In genomic region chr3:183687705-183688104, GRCh38 we compare ENCODE assay signal across 40 cellular contexts.
"Had no signal": no experiment of that assay in that cellular context is flagged by ENCODE, and none has a peak within 500 bp of the region (broad histone marks: within the 10 kb centered on the region; RNA-seq: fewer than 3 reads in every experiment).

No MANE protein-coding gene starts in this region.

- H3K36me3 Mint-ChIP-seq: activated naive CD4-positive, alpha-beta T cell treated with anti-CD3 and anti-CD28 coated beads, Interleukin-2, amount 50 U/mL, for 24 hours; activated naive CD4-positive, alpha-beta T cell treated with anti-CD3 and anti-CD28 coated beads, Interleukin-2, amount 50 U/mL, for 72 hours; activated naive CD8-positive, alpha-beta T cell; activated naive CD8-positive, alpha-beta T cell treated with anti-CD3 and anti-CD28 coated beads for 36 hours had no signal

- H3K27ac Mint-ChIP-seq: activated naive CD4-positive, alpha-beta T cell treated with anti-CD3 and anti-CD28 coated beads for 36 hours; activated naive CD4-positive, alpha-beta T cell treated with anti-CD3 and anti-CD28 coated beads, Interleukin-2, amount 10 ng/mL, durations not matched to agents 7 days and 5 days; activated naive CD4-positive, alpha-beta T cell treated with anti-CD3 and anti-CD28 coated beads, Interleukin-2, amount 50 U/mL, for 24 hours; activated naive CD4-positive, alpha-beta T cell treated with anti-CD3 and anti-CD28 coated beads, Interleukin-2, amount 50 U/mL, for 72 hours; activated naive CD8-positive, alpha-beta T cell; activated naive CD8-positive, alpha-beta T cell treated with anti-CD3 and anti-CD28 coated beads for 36 hours; activated naive CD8-positive, alpha-beta T cell treated with anti-CD3 and anti-CD28 coated beads, Interleukin-2, amount 10 ng/mL, durations not matched to agents 7 days and 5 days; activated naive CD8-positive, alpha-beta T cell treated with anti-CD3 and anti-CD28 coated beads, Interleukin-2, amount 50 U/mL, for 24 hours; activated T-cell treated with anti-CD3 and anti-CD28 coated beads, Interleukin-2, amount 50 U/mL, for 24 hours; activated T-cell treated with anti-CD3 and anti-CD28 coated beads, Interleukin-2, amount 50 U/mL, for 72 hours; activated T-helper 1 cell treated with anti-CD3 and anti-CD28 coated beads, Interleukin-12 subunit alpha, Interleukin-12 subunit beta, Interleukin-2, Interleukin-4 antibody, amounts not matched to agents 30 ng/mL and 10 ng/mL and 1 ng/mL, durations not matched to agents 14 hours and 24 hours and 36 hours; activated T-helper 17 cell treated with anti-CD3 and anti-CD28 coated beads, Interleukin-2, amount 50 U/mL, for 72 hours; activated T-helper 2 cell treated with anti-CD3 and anti-CD28 coated beads, Interferon-gamma antibody, Interleukin-2, Interleukin-4, amounts not matched to agents 10 μg/mL and 5 μg/mL and 100 μg/mL, durations not matched to agents 14 hours and 24 hours and 36 hours; brain had no signal

- H3K9me3 Mint-ChIP-seq: activated naive CD4-positive, alpha-beta T cell treated with anti-CD3 and anti-CD28 coated beads for 36 hours; activated naive CD4-positive, alpha-beta T cell treated with anti-CD3 and anti-CD28 coated beads, Interleukin-2, amount 10 ng/mL, durations not matched to agents 7 days and 5 days; activated naive CD4-positive, alpha-beta T cell treated with anti-CD3 and anti-CD28 coated beads, Interleukin-2, amount 50 U/mL, for 24 hours; activated naive CD4-positive, alpha-beta T cell treated with anti-CD3 and anti-CD28 coated beads, Interleukin-2, amount 50 U/mL, for 72 hours; activated naive CD8-positive, alpha-beta T cell treated with anti-CD3 and anti-CD28 coated beads for 36 hours; activated naive CD8-positive, alpha-beta T cell treated with anti-CD3 and anti-CD28 coated beads, Interleukin-2, amount 10 ng/mL, durations not matched to agents 7 days and 5 days; activated naive CD8-positive, alpha-beta T cell treated with anti-CD3 and anti-CD28 coated beads, Interleukin-2, amount 50 U/mL, for 24 hours; activated T-cell treated with anti-CD3 and anti-CD28 coated beads, Interleukin-2, amount 50 U/mL, for 24 hours; activated T-cell treated with anti-CD3 and anti-CD28 coated beads, Interleukin-2, amount 50 U/mL, for 4 hours; activated T-cell treated with anti-CD3 and anti-CD28 coated beads, Interleukin-2, amount 50 U/mL, for 72 hours; activated T-helper 1 cell treated with anti-CD3 and anti-CD28 coated beads, Interleukin-12 subunit alpha, Interleukin-12 subunit beta, Interleukin-2, Interleukin-4 antibody, amounts not matched to agents 30 ng/mL and 10 ng/mL and 1 ng/mL, durations not matched to agents 14 hours and 24 hours and 36 hours; activated T-helper 17 cell treated with anti-CD3 and anti-CD28 coated beads, Interleukin-2, amount 50 U/mL, for 72 hours; activated T-helper 2 cell treated with anti-CD3 and anti-CD28 coated beads, Interferon-gamma antibody, Interleukin-2, Interleukin-4, amounts not matched to agents 10 μg/mL and 5 μg/mL and 100 μg/mL, durations not matched to agents 14 hours and 24 hours and 36 hours; brain; central memory CD8-positive, alpha-beta T cell had no signal

- H3K27me3 Mint-ChIP-seq: activated naive CD4-positive, alpha-beta T cell treated with anti-CD3 and anti-CD28 coated beads, Interleukin-2, amount 10 ng/mL, durations not matched to agents 7 days and 5 days; activated naive CD4-positive, alpha-beta T cell treated with anti-CD3 and anti-CD28 coated beads, Interleukin-2, amount 50 U/mL, for 24 hours; activated naive CD8-positive, alpha-beta T cell; activated naive CD8-positive, alpha-beta T cell treated with anti-CD3 and anti-CD28 coated beads for 36 hours; activated naive CD8-positive, alpha-beta T cell treated with anti-CD3 and anti-CD28 coated beads, Interleukin-2, amount 10 ng/mL, durations not matched to agents 7 days and 5 days; activated naive CD8-positive, alpha-beta T cell treated with anti-CD3 and anti-CD28 coated beads, Interleukin-2, amount 50 U/mL, for 24 hours; activated T-cell treated with anti-CD3 and anti-CD28 coated beads, Interleukin-2, amount 50 U/mL, for 24 hours; activated T-helper 17 cell treated with anti-CD3 and anti-CD28 coated beads, Interleukin-2, amount 50 U/mL, for 72 hours; brain; central memory CD8-positive, alpha-beta T cell had no signal

- H3K4me3 Mint-ChIP-seq: activated naive CD4-positive, alpha-beta T cell treated with anti-CD3 and anti-CD28 coated beads for 36 hours; activated naive CD4-positive, alpha-beta T cell treated with anti-CD3 and anti-CD28 coated beads, Interleukin-2, amount 10 ng/mL, durations not matched to agents 7 days and 5 days; activated naive CD4-positive, alpha-beta T cell treated with anti-CD3 and anti-CD28 coated beads, Interleukin-2, amount 50 U/mL, for 24 hours; activated naive CD8-positive, alpha-beta T cell; activated naive CD8-positive, alpha-beta T cell treated with anti-CD3 and anti-CD28 coated beads for 36 hours; activated naive CD8-positive, alpha-beta T cell treated with anti-CD3 and anti-CD28 coated beads, Interleukin-2, amount 10 ng/mL, durations not matched to agents 7 days and 5 days; activated naive CD8-positive, alpha-beta T cell treated with anti-CD3 and anti-CD28 coated beads, Interleukin-2, amount 50 U/mL, for 24 hours; activated T-cell treated with anti-CD3 and anti-CD28 coated beads, Interleukin-2, amount 50 U/mL, for 24 hours; activated T-cell treated with anti-CD3 and anti-CD28 coated beads, Interleukin-2, amount 50 U/mL, for 4 hours; activated T-cell treated with anti-CD3 and anti-CD28 coated beads, Interleukin-2, amount 50 U/mL, for 72 hours; activated T-helper 1 cell treated with anti-CD3 and anti-CD28 coated beads, Interleukin-12 subunit alpha, Interleukin-12 subunit beta, Interleukin-2, Interleukin-4 antibody, amounts not matched to agents 30 ng/mL and 10 ng/mL and 1 ng/mL, durations not matched to agents 14 hours and 24 hours and 36 hours; activated T-helper 17 cell treated with anti-CD3 and anti-CD28 coated beads, Interleukin-2, amount 50 U/mL, for 72 hours; brain; central memory CD8-positive, alpha-beta T cell had no signal

- H3K4me1 ChIP-seq: adrenal gland, ascending aorta, breast epithelium had no signal

- H3K9me3 ChIP-seq: adrenal gland, ascending aorta, body of pancreas, breast epithelium had no signal

- H3K4me3 ChIP-seq: adrenal gland, ascending aorta, body of pancreas, breast epithelium, cardiac muscle cell had no signal

- H3K27me3 ChIP-seq: adrenal gland, ascending aorta, body of pancreas, brain microvascular endothelial cell, breast epithelium, cardiac muscle cell had no signal

- ATAC-seq: activated naive CD4-positive, alpha-beta T cell treated with anti-CD3 and anti-CD28 coated beads, Interleukin-2, amount 50 U/mL, for 72 hours; activated naive CD8-positive, alpha-beta T cell treated with anti-CD3 and anti-CD28 coated beads, Interleukin-2, amount 50 U/mL, for 24 hours; activated T-cell treated with anti-CD3 and anti-CD28 coated beads, Interleukin-2, amount 50 U/mL, for 4 hours; activated T-cell treated with anti-CD3 and anti-CD28 coated beads, Interleukin-2, amount 50 U/mL, for 72 hours; activated T-helper 17 cell treated with anti-CD3 and anti-CD28 coated beads, Interleukin-2, amount 50 U/mL, for 72 hours; body of pancreas had no signal

- FAIRE-seq: astrocyte, bronchial epithelial cell had no signal

- DNase-seq: activated effector memory CD4-positive, alpha-beta T cell treated with anti-CD3 and anti-CD28 coated beads, Interleukin-2, amount 50 U/mL, for 16 hours; activated effector memory CD4-positive, alpha-beta T cell treated with Interleukin-2 at 50 U/mL for 16 hours; activated gamma-delta T cell; activated gamma-delta T cell treated with Interleukin-2 at 50 U/mL for 16 hours; activated naive CD4-positive, alpha-beta T cell; activated naive CD4-positive, alpha-beta T cell treated with anti-CD3 and anti-CD28 coated beads for 36 hours; activated naive CD4-positive, alpha-beta T cell treated with anti-CD3 and anti-CD28 coated beads, Interleukin-2, amount 10 ng/mL, durations not matched to agents 7 days and 5 days; activated naive CD4-positive, alpha-beta T cell treated with anti-CD3 and anti-CD28 coated beads, Interleukin-2, amount 50 U/mL, for 16 hours; activated naive CD4-positive, alpha-beta T cell treated with Interleukin-2 at 50 U/mL for 16 hours; activated naive CD8-positive, alpha-beta T cell treated with anti-CD3 and anti-CD28 coated beads for 36 hours; activated naive CD8-positive, alpha-beta T cell treated with anti-CD3 and anti-CD28 coated beads, Interleukin-2, amount 10 ng/mL, durations not matched to agents 7 days and 5 days; activated naive CD8-positive, alpha-beta T cell treated with anti-CD3 and anti-CD28 coated beads, Interleukin-2, amount 50 U/mL, for 24 hours; activated T-cell treated with anti-CD3 and anti-CD28 coated beads, Interleukin-2, amount 50 U/mL, for 1 hour; activated T-cell treated with anti-CD3 and anti-CD28 coated beads, Interleukin-2, amount 50 U/mL, for 24 hours; activated T-cell treated with anti-CD3 and anti-CD28 coated beads, Interleukin-2, amount 50 U/mL, for 4 hours; activated T-cell treated with anti-CD3 and anti-CD28 coated beads, Interleukin-2, amount 50 U/mL, for 48 hours; activated T-cell treated with anti-CD3 and anti-CD28 coated beads, Interleukin-2, amount 50 U/mL, for 72 hours; adrenal gland; amniotic stem cell; amygdala; anterior cingulate cortex; aorta; body of pancreas; brain microvascular endothelial cell; caudate nucleus; central memory CD4-positive, alpha-beta T cell; cerebellar nuclear complex had no signal

- H3K4me1 Mint-ChIP-seq: activated naive CD4-positive, alpha-beta T cell treated with anti-CD3 and anti-CD28 coated beads, Interleukin-2, amount 10 ng/mL, durations not matched to agents 7 days and 5 days; activated T-helper 17 cell treated with anti-CD3 and anti-CD28 coated beads, Interleukin-2, amount 50 U/mL, for 72 hours; brain; central memory CD8-positive, alpha-beta T cell had no signal

- H3K27ac ChIP-seq: adrenal gland, ascending aorta, body of pancreas, brain microvascular endothelial cell, breast epithelium, cardiac muscle cell had no signal

- H3K36me3 ChIP-seq: adrenal gland, ascending aorta, brain microvascular endothelial cell, breast epithelium, cardiac muscle cell had no signal
